Comparison of ENCODE assay signal across 1 cellular context in the genomic region with DNA sequence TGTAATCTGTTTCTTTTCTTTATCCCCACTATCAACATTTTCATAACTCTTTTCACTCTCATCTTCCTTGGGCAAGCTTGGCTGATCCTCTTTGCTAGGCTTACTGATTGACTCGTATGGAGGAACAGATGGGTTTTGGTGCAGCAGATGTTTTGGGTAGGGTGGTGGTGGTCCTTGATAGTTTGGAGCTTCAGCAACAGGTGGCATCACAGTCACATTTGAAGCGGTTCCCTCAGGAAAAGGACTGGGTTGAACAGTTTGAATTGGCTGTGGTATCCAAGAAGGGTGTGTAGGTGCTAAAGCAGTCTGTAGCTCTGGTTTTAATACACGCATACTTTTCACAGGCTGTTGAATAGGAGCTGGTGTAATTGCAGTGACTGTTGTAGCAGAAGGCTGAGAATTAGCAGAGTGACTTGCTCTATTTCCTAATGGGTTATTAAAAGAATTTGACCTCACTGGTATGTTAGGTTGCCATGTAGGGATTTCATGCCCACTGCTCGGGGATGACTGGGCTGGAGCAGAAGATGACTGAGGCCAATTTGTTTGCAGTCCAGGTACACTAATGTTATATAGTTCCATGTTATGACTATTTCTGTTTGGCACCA.
TF ChIP-seq lines count a peak whose summit lies in the region.

No MANE protein-coding gene starts in this region.

TF ChIP-seq in IMR-90, 13 proteins besides CTCF, POLR2A, EP300 and RAD21:
- TF ChIP-seq CEBPB (IDR thresholded peaks at IDR 0.05; ENCODE audit: low read depth, low read length): no peak
- TF ChIP-seq BHLHE40 (IDR thresholded peaks at IDR 0.05; ENCODE audit: low read depth, low read length): no peak
- no peak for TF ChIP-seq MAZ (IDR thresholded peaks at IDR 0.05; ENCODE audit: borderline replicate concordance, low read depth, low read length)
- TF ChIP-seq RCOR1 (IDR thresholded peaks at IDR 0.05; ENCODE audit: insufficient replicate concordance, low read length): no peak
- TF ChIP-seq NFE2L2 (IDR thresholded peaks at IDR 0.05; ENCODE audit: low read depth, low read length): no peak
- TF ChIP-seq, protein P1, sequence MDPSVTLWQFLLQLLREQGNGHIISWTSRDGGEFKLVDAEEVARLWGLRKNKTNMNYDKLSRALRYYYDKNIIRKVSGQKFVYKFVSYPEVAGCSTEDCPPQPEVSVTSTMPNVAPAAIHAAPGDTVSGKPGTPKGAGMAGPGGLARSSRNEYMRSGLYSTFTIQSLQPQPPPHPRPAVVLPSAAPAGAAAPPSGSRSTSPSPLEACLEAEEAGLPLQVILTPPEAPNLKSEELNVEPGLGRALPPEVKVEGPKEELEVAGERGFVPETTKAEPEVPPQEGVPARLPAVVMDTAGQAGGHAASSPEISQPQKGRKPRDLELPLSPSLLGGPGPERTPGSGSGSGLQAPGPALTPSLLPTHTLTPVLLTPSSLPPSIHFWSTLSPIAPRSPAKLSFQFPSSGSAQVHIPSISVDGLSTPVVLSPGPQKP (IDR thresholded peaks at IDR 0.05; ENCODE audit: borderline replicate concordance, low read depth, low read length): no peak
- no peak for TF ChIP-seq SMC3 (IDR thresholded peaks at IDR 0.05; ENCODE audit: low read depth, low read length)
- no peak for TF ChIP-seq RFX5 (IDR thresholded peaks at IDR 0.05; ENCODE audit: low read depth, low read length)
- TF ChIP-seq USF2 (IDR thresholded peaks at IDR 0.05; ENCODE audit: low read depth, low read length): no peak
- TF ChIP-seq FOS (IDR thresholded peaks at IDR 0.05; ENCODE audit: low read depth, low read length): no peak
- no peak for TF ChIP-seq MXI1 (IDR thresholded peaks at IDR 0.05; ENCODE audit: borderline replicate concordance, low read depth, low read length)
- TF ChIP-seq MAFK (IDR thresholded peaks at IDR 0.05; ENCODE audit: low read depth, low read length): no peak
- TF ChIP-seq CHD1 (IDR thresholded peaks at IDR 0.05; ENCODE audit: low read depth, low read length): no peak
TF ChIP-seq in IMR-90: peak in this region for 0.
